In the genomic region with DNA sequence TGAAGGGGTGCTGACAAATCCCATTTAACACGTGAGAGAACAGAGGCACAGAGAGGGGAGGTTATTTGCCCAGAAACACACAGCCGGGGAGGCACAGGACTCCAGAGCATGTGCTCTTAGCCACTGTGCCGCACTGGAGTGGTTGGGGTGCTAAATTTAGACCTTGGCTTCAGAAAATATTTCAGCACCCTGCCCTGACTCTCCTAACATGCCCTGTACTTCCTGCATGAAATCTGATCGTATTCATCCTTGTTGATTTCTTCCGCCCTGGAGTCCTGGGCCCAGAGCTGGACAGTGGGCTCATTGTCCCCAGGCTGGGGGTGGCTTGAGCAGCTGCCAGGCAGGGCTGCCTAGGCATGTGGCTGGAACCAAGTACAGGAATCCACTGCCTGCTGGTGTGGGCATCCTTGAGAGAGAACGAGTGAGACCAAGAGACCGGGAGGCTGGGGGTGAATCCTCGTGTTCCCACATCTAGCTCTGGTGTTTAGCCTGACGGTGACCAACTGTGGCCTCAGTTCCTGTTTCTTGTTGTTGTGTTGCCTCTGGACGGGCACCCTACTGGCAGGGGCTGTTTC, we compare ENCODE assay signal across 1 cellular context.
TF ChIP-seq lines count a peak whose summit lies in the region.

No MANE protein-coding gene starts in this region.

TF ChIP-seq in liver, 16 proteins besides CTCF, POLR2A, EP300 and RAD21 (continued from another document):
- TF ChIP-seq TAF1 (conservative IDR thresholded peaks at IDR 0.05) (no peak), FOXA2 (IDR thresholded peaks at IDR 0.05) (no peak)
- TF ChIP-seq, protein P1, sequence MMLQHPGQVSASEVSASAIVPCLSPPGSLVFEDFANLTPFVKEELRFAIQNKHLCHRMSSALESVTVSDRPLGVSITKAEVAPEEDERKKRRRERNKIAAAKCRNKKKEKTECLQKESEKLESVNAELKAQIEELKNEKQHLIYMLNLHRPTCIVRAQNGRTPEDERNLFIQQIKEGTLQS (IDR thresholded peaks at IDR 0.05), result no peak
TF ChIP-seq in liver: peak in this region for 2.
